ENCODE assay signal across 20 cellular contexts in the genomic region with DNA sequence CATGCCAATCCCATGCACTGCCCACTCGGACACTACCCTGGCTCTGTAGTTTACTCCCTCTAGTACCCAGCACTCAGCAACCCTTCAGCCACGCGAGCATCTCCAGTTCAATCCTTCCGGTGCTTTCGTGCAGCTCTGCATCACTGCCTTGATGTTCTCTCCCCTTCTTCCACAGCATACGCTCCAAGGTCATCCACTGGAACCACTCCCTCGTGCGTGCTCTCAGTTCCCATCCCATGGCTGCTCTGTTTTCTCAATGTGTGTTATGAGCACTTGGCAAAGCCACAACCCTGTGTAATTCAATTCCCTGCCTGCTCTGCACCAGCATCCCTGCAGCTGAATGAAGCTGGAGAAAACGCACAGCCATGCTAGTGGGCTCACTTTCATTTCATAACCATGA.
"Had no signal": no experiment of that assay in that cellular context is flagged by ENCODE, and none has a peak within 500 bp of the region (broad histone marks: within the 10 kb centered on the region; RNA-seq: fewer than 3 reads in every experiment).

No MANE protein-coding gene starts in this region.

- H3K27ac ChIP-seq: foreskin keratinocyte, neural progenitor cell, vagina, VCaP had no signal

- H3K9me3 Mint-ChIP-seq: activated naive CD4-positive, alpha-beta T cell treated with anti-CD3 and anti-CD28 coated beads, Interleukin-2, amount 50 U/mL, for 24 hours; brain; naive thymus-derived CD4-positive, alpha-beta T cell; neural progenitor cell; stimulated activated naive B cell treated with anti-CD40 and anti-IgM and Interleukin-4, amounts not matched to agents 10 μg/mL and 1 μg/mL and 100 μg/mL, for 72 hours; type B pancreatic cell had no signal

- H3K4me1 Mint-ChIP-seq: activated naive CD4-positive, alpha-beta T cell treated with anti-CD3 and anti-CD28 coated beads, Interleukin-2, amount 50 U/mL, for 24 hours; naive thymus-derived CD4-positive, alpha-beta T cell had no signal

- ATAC-seq: activated CD8-positive, alpha-beta T cell treated with anti-CD3 and anti-CD28 coated beads, Interleukin-2, amount 10 ng/mL, durations not matched to agents 7 days and 5 days; left lobe of liver; naive thymus-derived CD4-positive, alpha-beta T cell; stimulated activated naive B cell treated with anti-CD40 and anti-IgM and Interleukin-4, amounts not matched to agents 10 μg/mL and 1 μg/mL and 100 μg/mL, for 72 hours had no signal

- DNase-seq: activated CD4-positive, alpha-beta T cell treated with anti-CD3 and anti-CD28 coated beads, Interleukin-2, amount 50 U/mL, for 1 hour; activated CD4-positive, CD25-positive, alpha-beta regulatory T cell treated with anti-CD3 and anti-CD28 coated beads, Interleukin-2, amount 50 U/mL, for 72 hours; activated CD8-positive, alpha-beta T cell treated with anti-CD3 and anti-CD28 coated beads, Interleukin-2, amount 10 ng/mL, durations not matched to agents 7 days and 5 days; activated gamma-delta T cell treated with Interleukin-2 at 50 U/mL for 16 hours; anterior cingulate cortex; effector memory CD4-positive, alpha-beta T cell; kidney; naive thymus-derived CD4-positive, alpha-beta T cell; stimulated activated CD4-positive, alpha-beta T cell treated with anti-CD3 and anti-CD28 coated beads, Interleukin-2, amount 100 ng/mL, for 48 hours; stimulated activated CD8-positive, alpha-beta memory T cell treated with anti-CD3 and anti-CD28 coated beads, Interleukin-4, amount 100 ng/mL, for 48 hours; stimulated activated naive B cell treated with anti-CD40 and anti-IgM and Interleukin-4, amounts not matched to agents 10 μg/mL and 1 μg/mL and 100 μg/mL, for 72 hours had no signal

- H3K9me3 ChIP-seq: vagina had no signal

- H3K27me3 ChIP-seq: foreskin keratinocyte, neural progenitor cell, vagina had no signal

- H3K27ac Mint-ChIP-seq: activated CD8-positive, alpha-beta T cell treated with anti-CD3 and anti-CD28 coated beads, Interleukin-2, amount 10 ng/mL, durations not matched to agents 7 days and 5 days; activated naive CD4-positive, alpha-beta T cell treated with anti-CD3 and anti-CD28 coated beads, Interleukin-2, amount 50 U/mL, for 24 hours; naive thymus-derived CD4-positive, alpha-beta T cell; neural progenitor cell; progenitor cell of endocrine pancreas; stimulated activated naive B cell treated with anti-CD40 and anti-IgM and Interleukin-4, amounts not matched to agents 10 μg/mL and 1 μg/mL and 100 μg/mL, for 72 hours; type B pancreatic cell had no signal

- H3K27me3 Mint-ChIP-seq: activated naive CD4-positive, alpha-beta T cell treated with anti-CD3 and anti-CD28 coated beads, Interleukin-2, amount 50 U/mL, for 24 hours; brain; naive thymus-derived CD4-positive, alpha-beta T cell; progenitor cell of endocrine pancreas; stimulated activated naive B cell treated with anti-CD40 and anti-IgM and Interleukin-4, amounts not matched to agents 10 μg/mL and 1 μg/mL and 100 μg/mL, for 72 hours; type B pancreatic cell had no signal

- H3K4me3 Mint-ChIP-seq: activated CD8-positive, alpha-beta T cell treated with anti-CD3 and anti-CD28 coated beads, Interleukin-2, amount 10 ng/mL, durations not matched to agents 7 days and 5 days; activated naive CD4-positive, alpha-beta T cell treated with anti-CD3 and anti-CD28 coated beads, Interleukin-2, amount 50 U/mL, for 24 hours; brain; naive thymus-derived CD4-positive, alpha-beta T cell; neural progenitor cell; stimulated activated naive B cell treated with anti-CD40 and anti-IgM and Interleukin-4, amounts not matched to agents 10 μg/mL and 1 μg/mL and 100 μg/mL, for 72 hours; type B pancreatic cell had no signal

- FAIRE-seq: kidney had no signal
